In genomic region chr6:73308712-73309533, GRCh38 we compare ENCODE assay signal across 9 cellular contexts. TPM values are rescaled to one million over a fixed set of nuclear protein-coding genes. Genes with fewer than 3 reads are reported as not detected.
A peak's percentile ranks its signal among the peaks of the same experiment; 100 is the strongest.
DNase-seq lines count a peak whose midpoint lies in the region; ATAC-seq and TF ChIP-seq lines count a peak whose summit lies in the region.
"Had no signal": no experiment of that assay in that cellular context is flagged by ENCODE, and none has a peak within 500 bp of the region (broad histone marks: within the 10 kb centered on the region; RNA-seq: fewer than 3 reads in every experiment).

No MANE protein-coding gene starts in this region.

- peaks cover 34% of the 10 kb centered on the region for H3K27me3 Mint-ChIP-seq in activated CD4-positive, alpha-beta T cell treated with anti-CD3 and anti-CD28 coated beads, Interleukin-2, amount 10 ng/mL, durations not matched to agents 7 days and 5 days

- POLR2A ChIA-PET in activated CD4-positive, alpha-beta T cell treated with anti-CD3 and anti-CD28 coated beads, Interleukin-2, amount 10 ng/mL, durations not matched to agents 7 days and 5 days (lab: Charles Lee), result interaction anchor here (0.6 to 0.7 kb wide), 2 partner anchors 50 to 56 kb away, joined by 3 read pairs; no protein-coding TSS in a partner anchor

- H3K4me3 ChIP-seq in colonic mucosa (peak overlapping the region; percentile 33), mononuclear cell (ENCODE audit: low read length) (peak overlapping the region; percentile 68)

- H3K36me3 ChIP-seq in colonic mucosa, result no peaks in the 10 kb centered on the region

- H3K9me3 ChIP-seq in colonic mucosa (no peaks in the 10 kb centered on the region), mononuclear cell (ENCODE audit: low read depth, low read length) (no peaks in the 10 kb centered on the region)

- DNase-seq in activated CD4-positive, alpha-beta T cell treated with anti-CD3 and anti-CD28 coated beads, Interleukin-2, amount 10 ng/mL, durations not matched to agents 7 days and 5 days, result no peak
- DNase-seq in activated CD4-positive, alpha-beta T cell treated with anti-CD3 and anti-CD28 coated beads for 48 hours, result no peak
- peak; percentile 56 for DNase-seq in NCI-H345 treated with DMSO at 0.1 percent for 48 hours (lab: John Stamatoyannopoulos, UW; ENCODE audit: unreplicated experiment)
- DNase-seq in colonic mucosa, result no peak
- no peak for DNase-seq in NCI-H146 (lab: John Stamatoyannopoulos, UW)

- no peak overlapping the region for H3K27ac ChIP-seq in colonic mucosa

- no peaks in the 10 kb centered on the region for H3K9me3 Mint-ChIP-seq in activated CD4-positive, alpha-beta T cell treated with anti-CD3 and anti-CD28 coated beads, Interleukin-2, amount 10 ng/mL, durations not matched to agents 7 days and 5 days

- H3K36me3 Mint-ChIP-seq in activated CD4-positive, alpha-beta T cell treated with anti-CD3 and anti-CD28 coated beads, Interleukin-2, amount 10 ng/mL, durations not matched to agents 7 days and 5 days (ENCODE audit: low read depth), result no peaks in the 10 kb centered on the region

- H3K4me1 ChIP-seq in colonic mucosa, result no peaks in the 10 kb centered on the region
- peaks cover 12% of the 10 kb centered on the region for H3K4me1 ChIP-seq in mononuclear cell (ENCODE audit: insufficient read depth, low read length)

- peak overlapping the region in 1 of 2 donors; percentile 15 for H3K9ac ChIP-seq in colonic mucosa (ENCODE audit: low read depth in 2 of 2, low read length in 2 of 2)

- peak overlapping the region; percentile 90 for H3K4me3 Mint-ChIP-seq in activated CD4-positive, alpha-beta T cell treated with anti-CD3 and anti-CD28 coated beads, Interleukin-2, amount 10 ng/mL, durations not matched to agents 7 days and 5 days

- peak overlapping the region; percentile 90 for H3K27ac Mint-ChIP-seq in activated CD4-positive, alpha-beta T cell treated with anti-CD3 and anti-CD28 coated beads, Interleukin-2, amount 10 ng/mL, durations not matched to agents 7 days and 5 days

- no peak for TF ChIP-seq CTCF in colonic mucosa (IDR thresholded peaks at IDR 0.05)

- intact Hi-C loops in colonic mucosa (cut with DNase I), result no loop called here

- ATAC-seq in HG03159 (IDR thresholded peaks at IDR 0.05; ENCODE audit: unreplicated experiment) (no peak), HG03457 (IDR thresholded peaks at IDR 0.05; ENCODE audit: unreplicated experiment) (no peak)

- no peaks in the 10 kb centered on the region for H3K27me3 ChIP-seq in colonic mucosa
- H3K27me3 ChIP-seq in mononuclear cell (ENCODE audit: insufficient read depth, low read length), result no peaks in the 10 kb centered on the region

- CTCF ChIA-PET in activated CD4-positive, alpha-beta T cell treated with anti-CD3 and anti-CD28 coated beads, Interleukin-2, amount 10 ng/mL, durations not matched to agents 7 days and 5 days (lab: Charles Lee), result interaction anchor here (1.1 to 1.5 kb wide), 2 partner anchors 38 to 689 kb away, joined by 3 read pairs; no protein-coding TSS in a partner anchor

- peaks cover 39% of the 10 kb centered on the region for H3K4me1 Mint-ChIP-seq in activated CD4-positive, alpha-beta T cell treated with anti-CD3 and anti-CD28 coated beads, Interleukin-2, amount 10 ng/mL, durations not matched to agents 7 days and 5 days

RNA-seq across cellular contexts. Expression of gene DPPA5, which starts 45.2 kb away (rescaled TPM):
- total RNA-seq in activated CD4-positive, alpha-beta T cell treated with anti-CD3 and anti-CD28 coated beads, Interleukin-2, amount 10 ng/mL, durations not matched to agents 7 days and 5 days, result not detected
- total RNA-seq in colonic mucosa, result not detected
- total RNA-seq in mononuclear cell, result not detected
- total RNA-seq: dermis microvascular lymphatic vessel endothelial cell had no signal

RNA-seq across cellular contexts. Expression of gene KHDC1, which starts 45.9 kb away (rescaled TPM):
- 1 to 10 TPM; 5.0 to 6.1 TPM for total RNA-seq in activated CD4-positive, alpha-beta T cell treated with anti-CD3 and anti-CD28 coated beads, Interleukin-2, amount 10 ng/mL, durations not matched to agents 7 days and 5 days
- total RNA-seq in colonic mucosa, result 1 to 10 TPM in 1 of 2 donors, under 1 TPM in 1; 0.69 to 1.8 TPM
- 0.21 TPM for total RNA-seq in mononuclear cell

RNA-seq across cellular contexts. Expression of gene KHDC3L, which starts 53.5 kb away (rescaled TPM):
- not detected for total RNA-seq in activated CD4-positive, alpha-beta T cell treated with anti-CD3 and anti-CD28 coated beads, Interleukin-2, amount 10 ng/mL, durations not matched to agents 7 days and 5 days
- total RNA-seq in colonic mucosa, result not detected
- total RNA-seq in mononuclear cell, result not detected
- total RNA-seq: dermis microvascular lymphatic vessel endothelial cell had no signal
